Comparison of ENCODE assay signal across 2 cellular contexts in the genomic region with DNA sequence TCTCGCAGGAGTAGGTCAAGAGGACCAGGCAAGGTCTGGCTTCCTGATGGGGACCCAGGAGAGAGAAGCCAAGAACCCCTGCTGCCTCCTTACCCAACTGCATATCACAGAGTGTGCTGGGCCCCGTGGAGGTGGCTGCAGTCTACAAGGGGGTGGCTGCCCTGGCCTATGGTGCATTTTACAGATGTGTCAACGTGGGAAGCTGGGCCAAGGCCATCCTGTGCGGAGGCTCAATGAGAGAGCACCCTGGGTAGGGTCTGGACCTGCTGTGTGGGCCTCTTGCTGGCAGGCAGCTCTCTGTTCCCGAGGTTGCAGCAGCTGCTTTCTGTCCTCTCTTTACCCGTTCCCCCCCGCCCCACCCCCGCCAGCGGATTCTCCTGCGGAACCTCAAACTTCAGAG.
A peak's percentile ranks its signal among the peaks of the same experiment; 100 is the strongest.
TF ChIP-seq lines count a peak whose summit lies in the region.

No MANE protein-coding gene starts in this region.

TF ChIP-seq in H1, 55 proteins besides CTCF, POLR2A, EP300 and RAD21:
- TF ChIP-seq TAF7 (optimal IDR thresholded peaks at IDR 0.05; ENCODE audit: borderline replicate concordance, low read depth, low read length): no peak
- no peak for TF ChIP-seq CHD2 (IDR thresholded peaks at IDR 0.05; ENCODE audit: low read length)

TF ChIP-seq in HepG2, 621 proteins besides CTCF, POLR2A, EP300 and RAD21:
- TF ChIP-seq HES4 (CRISPR knock-in tag; IDR thresholded peaks at IDR 0.05; ENCODE audit: borderline replicate concordance) (no peak), ZNF768 (CRISPR knock-in tag; IDR thresholded peaks at IDR 0.05) (peak; percentile 97), ZNF44 (CRISPR knock-in tag; IDR thresholded peaks at IDR 0.05) (no peak), TBX3 (IDR thresholded peaks at IDR 0.05; ENCODE audit: borderline replicate concordance) (no peak), ZFAT (CRISPR knock-in tag; conservative IDR thresholded peaks at IDR 0.05) (no peak), EEA1 (CRISPR knock-in tag; IDR thresholded peaks at IDR 0.05; ENCODE audit: borderline replicate concordance) (no peak), MTF1 (CRISPR knock-in tag; IDR thresholded peaks at IDR 0.05) (no peak), SRY (CRISPR knock-in tag; IDR thresholded peaks at IDR 0.05) (no peak), ZNF205 (CRISPR knock-in tag; IDR thresholded peaks at IDR 0.05) (no peak), ZBTB42 (CRISPR knock-in tag; IDR thresholded peaks at IDR 0.05) (no peak), ZNF878 (CRISPR knock-in tag; IDR thresholded peaks at IDR 0.05) (no peak)
- TF ChIP-seq, protein P1, sequence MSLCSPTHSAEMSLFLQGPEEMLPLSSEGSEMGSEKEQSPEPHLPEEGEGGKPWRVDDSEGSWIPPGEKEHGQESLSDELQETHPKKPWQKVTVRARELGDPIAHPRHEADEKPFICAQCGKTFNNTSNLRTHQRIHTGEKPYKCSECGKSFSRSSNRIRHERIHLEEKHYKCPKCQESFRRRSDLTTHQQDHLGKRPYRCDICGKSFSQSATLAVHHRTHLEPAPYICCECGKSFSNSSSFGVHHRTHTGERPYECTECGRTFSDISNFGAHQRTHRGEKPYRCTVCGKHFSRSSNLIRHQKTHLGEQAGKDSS (CRISPR knock-in tag; IDR thresholded peaks at IDR 0.05; ENCODE audit: borderline replicate concordance, low read depth): peak; percentile 92
- TF ChIP-seq, protein P2, sequence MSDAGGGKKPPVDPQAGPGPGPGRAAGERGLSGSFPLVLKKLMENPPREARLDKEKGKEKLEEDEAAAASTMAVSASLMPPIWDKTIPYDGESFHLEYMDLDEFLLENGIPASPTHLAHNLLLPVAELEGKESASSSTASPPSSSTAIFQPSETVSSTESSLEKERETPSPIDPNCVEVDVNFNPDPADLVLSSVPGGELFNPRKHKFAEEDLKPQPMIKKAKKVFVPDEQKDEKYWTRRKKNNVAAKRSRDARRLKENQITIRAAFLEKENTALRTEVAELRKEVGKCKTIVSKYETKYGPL (CRISPR knock-in tag; IDR thresholded peaks at IDR 0.05): no peak
- TF ChIP-seq, protein P3, sequence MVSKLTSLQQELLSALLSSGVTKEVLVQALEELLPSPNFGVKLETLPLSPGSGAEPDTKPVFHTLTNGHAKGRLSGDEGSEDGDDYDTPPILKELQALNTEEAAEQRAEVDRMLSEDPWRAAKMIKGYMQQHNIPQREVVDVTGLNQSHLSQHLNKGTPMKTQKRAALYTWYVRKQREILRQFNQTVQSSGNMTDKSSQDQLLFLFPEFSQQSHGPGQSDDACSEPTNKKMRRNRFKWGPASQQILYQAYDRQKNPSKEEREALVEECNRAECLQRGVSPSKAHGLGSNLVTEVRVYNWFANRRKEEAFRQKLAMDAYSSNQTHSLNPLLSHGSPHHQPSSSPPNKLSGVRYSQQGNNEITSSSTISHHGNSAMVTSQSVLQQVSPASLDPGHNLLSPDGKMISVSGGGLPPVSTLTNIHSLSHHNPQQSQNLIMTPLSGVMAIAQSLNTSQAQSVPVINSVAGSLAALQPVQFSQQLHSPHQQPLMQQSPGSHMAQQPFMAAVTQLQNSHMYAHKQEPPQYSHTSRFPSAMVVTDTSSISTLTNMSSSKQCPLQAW (CRISPR knock-in tag; IDR thresholded peaks at IDR 0.05): peak; percentile 39; the same call in 1 of the 2 replicates
